In the genomic region with DNA sequence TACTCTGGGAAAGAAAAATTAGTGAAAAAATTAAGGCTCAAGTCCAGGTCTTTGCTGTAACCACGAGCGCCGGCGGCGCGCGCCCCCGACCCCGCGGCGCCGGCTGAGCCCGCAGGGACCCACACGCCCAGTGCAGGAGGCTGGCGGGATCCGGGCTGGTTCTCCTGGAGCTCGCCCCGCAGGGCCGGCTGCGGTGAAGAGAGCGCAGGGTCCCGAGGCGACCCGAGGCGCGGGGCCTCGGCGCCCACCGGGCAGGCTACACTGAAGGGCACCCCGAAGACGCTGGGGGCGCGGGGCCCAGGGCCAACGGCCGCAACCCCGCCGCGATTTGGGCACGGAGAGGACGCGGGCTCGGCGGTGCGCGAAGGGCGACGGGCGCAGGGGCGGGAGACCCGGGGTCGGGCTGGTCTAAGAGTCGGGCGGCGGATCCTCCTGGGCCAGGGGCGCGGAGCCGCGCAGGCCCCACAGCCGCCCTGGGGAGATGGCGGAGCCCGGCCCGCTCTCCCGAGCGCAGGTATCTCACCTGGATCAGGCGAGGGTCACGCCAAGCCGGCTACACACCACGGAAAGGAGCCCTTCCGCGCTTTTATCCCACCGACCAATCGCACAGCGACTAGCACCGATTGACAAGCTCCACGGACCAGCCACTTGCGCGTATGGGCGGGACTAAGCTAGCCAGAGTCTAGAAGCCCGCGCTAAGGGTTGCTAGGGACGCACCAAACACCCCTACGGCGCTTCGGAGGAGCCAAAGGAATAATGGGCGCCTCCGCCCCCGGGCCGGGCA, we compare ENCODE assay signal across 8 cellular contexts. TPM values are rescaled to one million over a fixed set of nuclear protein-coding genes. Genes with fewer than 3 reads are reported as not detected.
DNase-seq lines count a peak whose midpoint lies in the region; ATAC-seq and TF ChIP-seq lines count a peak whose summit lies in the region.

A gene (minus strand): TSS at position 582 of the 784 bp plus-strand sequence. CDS start 6,440 bp downstream, outside the sequence.

- no peaks in the 10 kb centered on the region for H3K9me2 ChIP-seq in GM23338 (ENCODE audit: insufficient read depth)

- TF ChIP-seq CTCF in GM23338 (conservative IDR thresholded peaks at IDR 0.05; ENCODE audit: low read depth in 2 of 2) (no peak), fibroblast of lung (conservative IDR thresholded peaks at IDR 0.05 in 1 of 2, IDR thresholded peaks at IDR 0.05 in 1 of 2; ENCODE audit: low read depth in 1 of 2, low read length in 2 of 2) (no peak)

- H3K27ac ChIP-seq in GM23338 (ENCODE audit: low read depth) (no peak within 1 kb of the TSS), fibroblast of lung (ENCODE audit: insufficient read depth, low read length) (peak within 1 kb of the TSS; percentile 91)
- peak within 1 kb of the TSS; percentile 71 for H3K27ac ChIP-seq in naive thymus-derived CD4-positive, alpha-beta T cell (ENCODE audit: low read depth, low read length)

- peak within 1 kb of the TSS; percentile 99 for H2AFZ ChIP-seq in GM23338
- H2AFZ ChIP-seq in fibroblast of lung (ENCODE audit: low read length), result peak within 1 kb of the TSS; percentile 99

- peaks cover 27% of the 10 kb centered on the region for H3K4me1 Mint-ChIP-seq in GM23338
- peaks cover 33 to 58% (median 50%) of the 10 kb centered on the region in 7 donors for H3K4me1 Mint-ChIP-seq in naive thymus-derived CD4-positive, alpha-beta T cell
- peaks cover 60% of the 10 kb centered on the region for H3K4me1 Mint-ChIP-seq in stimulated activated memory B cell treated with anti-CD40 and anti-IgM and Interleukin-4, amounts not matched to agents 10 μg/mL and 1 μg/mL and 100 μg/mL, for 72 hours

- no peaks in the 10 kb centered on the region; the same call in 2 of the 3 replicates for H3K9me3 Mint-ChIP-seq in GM23338
- H3K9me3 Mint-ChIP-seq in naive thymus-derived CD4-positive, alpha-beta T cell, result no peaks in the 10 kb centered on the region
- H3K9me3 Mint-ChIP-seq in stimulated activated memory B cell treated with anti-CD40 and anti-IgM and Interleukin-4, amounts not matched to agents 10 μg/mL and 1 μg/mL and 100 μg/mL, for 72 hours, result no peaks in the 10 kb centered on the region

- H3K27ac Mint-ChIP-seq in GM23338, result peak within 1 kb of the TSS; percentile 85; the same call in 1 of the 2 replicates
- peak within 1 kb of the TSS; percentile 85 to 97 (median 93) for H3K27ac Mint-ChIP-seq in naive thymus-derived CD4-positive, alpha-beta T cell
- H3K27ac Mint-ChIP-seq in stimulated activated memory B cell treated with anti-CD40 and anti-IgM and Interleukin-4, amounts not matched to agents 10 μg/mL and 1 μg/mL and 100 μg/mL, for 72 hours, result peak within 1 kb of the TSS; percentile 81

- H4K20me1 ChIP-seq in GM23338 (replicated peaks; ENCODE audit: insufficient read depth) (peaks cover 24% of the 10 kb centered on the region), fibroblast of lung (ENCODE audit: control insufficient read depth, extremely low read depth, insufficient read depth, low read length) (no peaks in the 10 kb centered on the region)

- ATAC-seq in GM23338, result peak; percentile 85
- ATAC-seq in naive thymus-derived CD4-positive, alpha-beta T cell, result peak; percentile 88
- ATAC-seq in stimulated activated memory B cell treated with anti-CD40 and anti-IgM and Interleukin-4, amounts not matched to agents 10 μg/mL and 1 μg/mL and 100 μg/mL, for 72 hours, result peak; percentile 91

- 0 out of 2 replicates have a peak, but pooled peaks cover 6% of the 10 kb centered on the region for H3F3A ChIP-seq in GM23338 (replicated peaks; ENCODE audit: low read depth)

- H3K4me3 ChIP-seq in GM23338 (peak within 1 kb of the TSS; percentile 81), fibroblast of lung (replicated peaks in 1 of 4; ENCODE audit: control extremely low read depth in 1 of 4, insufficient read depth in 1 of 4, low read depth in 3 of 4, low read length in 4 of 4) (peak within 1 kb of the TSS; percentile 67 to 90 (median 88))
- H3K4me3 ChIP-seq in naive thymus-derived CD4-positive, alpha-beta T cell (ENCODE audit: low read length), result peak within 1 kb of the TSS; percentile 97

- peaks cover 14% of the 10 kb centered on the region for H3K27me3 Mint-ChIP-seq in GM23338 (ENCODE audit: insufficient read depth, low read depth, poor library complexity)
- no peaks in the 10 kb centered on the region for H3K27me3 Mint-ChIP-seq in naive thymus-derived CD4-positive, alpha-beta T cell
- no peaks in the 10 kb centered on the region for H3K27me3 Mint-ChIP-seq in stimulated activated memory B cell treated with anti-CD40 and anti-IgM and Interleukin-4, amounts not matched to agents 10 μg/mL and 1 μg/mL and 100 μg/mL, for 72 hours

- DNase-seq in Daoy (ENCODE audit: low read depth) (peak; percentile 97), GM23338 (ENCODE audit: low spot score) (peak; percentile 99), LHCN-M2 (ENCODE audit: low read depth) (peak; percentile 92), RPMI7951 (ENCODE audit: low read depth) (peak; percentile 93), activated T-helper 1 cell treated with Interleukin-2 at 50 U/mL for 16 hours (ENCODE audit: low read depth) (peak; percentile 84), fibroblast of lung (ENCODE audit: low read depth in 2 of 2) (peak; percentile 91 to 94)
- DNase-seq in naive thymus-derived CD4-positive, alpha-beta T cell, result peak; percentile 72 to 96 (median 89)

- H3K4me2 ChIP-seq in GM23338 (peak within 1 kb of the TSS; percentile 93), fibroblast of lung (ENCODE audit: extremely low read depth, insufficient read depth, low read length) (peak within 1 kb of the TSS; percentile 95)

- H3K4me3 Mint-ChIP-seq in GM23338, result peak within 1 kb of the TSS; percentile 94
- peak within 1 kb of the TSS; percentile 95 to 100 (median 98) for H3K4me3 Mint-ChIP-seq in naive thymus-derived CD4-positive, alpha-beta T cell
- peak within 1 kb of the TSS; percentile 82 for H3K4me3 Mint-ChIP-seq in stimulated activated memory B cell treated with anti-CD40 and anti-IgM and Interleukin-4, amounts not matched to agents 10 μg/mL and 1 μg/mL and 100 μg/mL, for 72 hours

- POLR2A ChIA-PET in naive thymus-derived CD4-positive, alpha-beta T cell (lab: Charles Lee), result interaction anchor here (0.6 to 7.0 kb wide), 17 partner anchors 9 to 563 kb away, joined by 3 to 150 read pairs (median 5); a partner anchor contains a TSS

- peaks cover 65% of the 10 kb centered on the region for H3K79me2 ChIP-seq in GM23338 (replicated peaks; ENCODE audit: insufficient read depth)
- H3K79me2 ChIP-seq in fibroblast of lung (ENCODE audit: control insufficient read depth, insufficient read depth, low read length), result peaks cover 17% of the 10 kb centered on the region

- H3K9ac ChIP-seq in fibroblast of lung (ENCODE audit: insufficient read depth, low read length), result peak within 1 kb of the TSS; percentile 76

- no peaks in the 10 kb centered on the region for H3K36me3 ChIP-seq in GM23338 (ENCODE audit: insufficient read depth)
- peaks cover 2% of the 10 kb centered on the region for H3K36me3 ChIP-seq in fibroblast of lung (ENCODE audit: control insufficient read depth, insufficient read depth, low read length)
- H3K36me3 ChIP-seq in naive thymus-derived CD4-positive, alpha-beta T cell (ENCODE audit: control insufficient read depth in 2 of 3, insufficient read depth in 3 of 3, low read length in 3 of 3), result peaks cover 0 to 13% (median 0%) of the 10 kb centered on the region in 3 experiments

- CTCF ChIA-PET in naive thymus-derived CD4-positive, alpha-beta T cell (lab: Charles Lee), result interaction anchor here (0.7 to 4.4 kb wide), 10 partner anchors 9 to 234 kb away, joined by 3 to 30 read pairs (median 6); no protein-coding TSS in a partner anchor

- H3K27me3 ChIP-seq in GM23338 (ENCODE audit: insufficient read depth) (no peaks in the 10 kb centered on the region), fibroblast of lung (ENCODE audit: control insufficient read depth, insufficient read depth, low read length) (no peaks in the 10 kb centered on the region)
- no peaks in the 10 kb centered on the region for H3K27me3 ChIP-seq in naive thymus-derived CD4-positive, alpha-beta T cell (ENCODE audit: control insufficient read depth in 2 of 2, insufficient read depth in 2 of 2, low read length in 2 of 2)

- intact Hi-C loops in naive thymus-derived CD4-positive, alpha-beta T cell (cut with micrococcal nuclease), result loop anchor here (1.0 to 5.0 kb wide), 10 partner anchors 47 to 732 kb away; a partner anchor contains a TSS

- H3K4me1 ChIP-seq in GM23338 (ENCODE audit: insufficient read depth) (peaks cover 26% of the 10 kb centered on the region), fibroblast of lung (ENCODE audit: control insufficient read depth, extremely low read depth, insufficient read depth, low read length) (peaks cover 13% of the 10 kb centered on the region)
- H3K4me1 ChIP-seq in naive thymus-derived CD4-positive, alpha-beta T cell (ENCODE audit: control insufficient read depth in 2 of 2, insufficient read depth in 2 of 2, low read length in 2 of 2), result peaks cover 13 to 26% of the 10 kb centered on the region in 2 donors

- peaks cover 8% of the 10 kb centered on the region for H3K36me3 Mint-ChIP-seq in GM23338 (ENCODE audit: low read depth)
- H3K36me3 Mint-ChIP-seq in naive thymus-derived CD4-positive, alpha-beta T cell, result peaks cover 0 to 17% (median 5%) of the 10 kb centered on the region in 5 donors
- peaks cover 17% of the 10 kb centered on the region for H3K36me3 Mint-ChIP-seq in stimulated activated memory B cell treated with anti-CD40 and anti-IgM and Interleukin-4, amounts not matched to agents 10 μg/mL and 1 μg/mL and 100 μg/mL, for 72 hours

- H3K9me3 ChIP-seq in fibroblast of lung (ENCODE audit: control insufficient read depth, insufficient read depth, low read depth, low read length), result no peaks in the 10 kb centered on the region
- no peaks in the 10 kb centered on the region for H3K9me3 ChIP-seq in naive thymus-derived CD4-positive, alpha-beta T cell (ENCODE audit: control insufficient read depth in 2 of 3, low read length in 3 of 3)

TF ChIP-seq in GM23338, 12 proteins besides CTCF, POLR2A, EP300 and RAD21 (continues in another document):
- no peak for TF ChIP-seq NANOG (IDR thresholded peaks at IDR 0.05; ENCODE audit: borderline replicate concordance)
- TF ChIP-seq POLR2AphosphoS5 (IDR thresholded peaks at IDR 0.05; ENCODE audit: low read depth), result peak; percentile 73
- TF ChIP-seq JUNB (IDR thresholded peaks at IDR 0.05; ENCODE audit: unreplicated experiment), result no peak
- no peak for TF ChIP-seq ZNF114 (CRISPR knock-in tag; IDR thresholded peaks at IDR 0.05)

RNA-seq across cellular contexts. Expression of the gene that starts here (rescaled TPM):
- 8.5 TPM in 2 replicates for total RNA-seq in Daoy (2014; rRNA removed; shearing (Covaris generic))
- total RNA-seq in GM23338 (2014; rRNA removed; shearing (Covaris generic)), result 37.6 and 38.4 TPM in 2 replicates
- 12.4 and 12.5 TPM in 2 replicates for polyA plus RNA-seq in GM23338 (2016; fragmentation: Nextera tagmentation; extraction: Ambion mirVana)
- total RNA-seq in LHCN-M2 (2014; rRNA removed), result 8.3 and 8.5 TPM in 2 replicates
- 3.3 TPM for polyA plus RNA-seq in LHCN-M2 (2012)
- total RNA-seq in RPMI7951 (2014; rRNA removed; shearing (Covaris generic)), result 4.8 and 6.3 TPM in 2 replicates
- 1.5 TPM in 2 replicates for total RNA-seq in fibroblast of lung
- 1.0 and 2.2 TPM in 2 replicates for polyA plus RNA-seq in fibroblast of lung
- 1.4 and 3.0 TPM in 2 replicates for polyA plus RNA-seq in fibroblast of lung (2012)
- polyA minus RNA-seq in fibroblast of lung (ENCODE audit: low replicate concordance), result 11.2 and 12.5 TPM in 2 replicates
- 100 to 1,000 TPM in 3 of 5 experiments, 10 to 100 TPM in 2; 72.0 to 160 (median 127) TPM for total RNA-seq in naive thymus-derived CD4-positive, alpha-beta T cell
- polyA plus RNA-seq in naive thymus-derived CD4-positive, alpha-beta T cell, result 10 to 100 TPM; 15.0 to 25.3 TPM
